Comparison of ENCODE assay signal across 24 cellular contexts in the genomic region with DNA sequence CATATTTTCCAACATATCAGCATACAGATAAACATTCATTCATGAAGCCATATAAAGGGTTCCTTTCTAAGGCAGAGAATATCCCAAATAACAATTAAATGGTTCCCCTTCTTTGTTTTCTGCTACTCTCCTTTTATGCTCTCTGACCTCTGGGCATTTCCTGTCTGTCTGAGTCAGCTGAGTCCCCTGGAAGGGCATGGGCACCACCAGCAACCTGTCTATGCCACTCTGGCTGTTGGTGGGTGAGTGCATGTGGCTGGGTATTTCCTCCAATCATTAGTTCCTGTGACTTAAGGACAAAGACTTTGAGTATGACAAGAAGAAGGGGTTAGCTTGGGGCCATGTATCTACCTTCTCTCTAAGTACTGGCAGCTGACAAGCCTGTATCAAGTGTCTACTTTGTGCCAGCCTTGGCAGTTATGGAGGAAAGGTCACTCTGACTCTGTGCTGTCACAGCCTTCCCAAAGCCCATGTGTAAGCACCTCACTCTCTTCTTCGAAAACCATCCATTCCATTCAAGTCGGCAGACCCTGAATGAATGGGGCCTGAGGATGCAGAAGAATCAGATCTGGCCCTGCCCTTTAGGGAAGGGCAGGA.
"Had no signal": no experiment of that assay in that cellular context is flagged by ENCODE, and none has a peak within 500 bp of the region (broad histone marks: within the 10 kb centered on the region; RNA-seq: fewer than 3 reads in every experiment).

No MANE protein-coding gene starts in this region.

- H3K36me3 ChIP-seq: transverse colon had no signal

- H3K27ac ChIP-seq: coronary artery, neutrophil, parathyroid adenoma, transverse colon had no signal

- H3K9me3 ChIP-seq: neutrophil, transverse colon had no signal

- ATAC-seq: activated T-cell treated with anti-CD3 and anti-CD28 coated beads, Interleukin-2, amount 50 U/mL, for 4 hours; T-cell had no signal

- H3K27me3 ChIP-seq: neutrophil, transverse colon had no signal

- H3K4me1 ChIP-seq: parathyroid adenoma had no signal

- H3K4me3 ChIP-seq: coronary artery, lung, transverse colon had no signal

- DNase-seq: activated CD4-positive, alpha-beta memory T cell treated with anti-CD3 and anti-CD28 coated beads for 36 hours; activated CD4-positive, alpha-beta T cell treated with anti-CD3 and anti-CD28 coated beads for 1 hour; activated effector memory CD4-positive, alpha-beta T cell treated with Interleukin-2 at 50 U/mL for 16 hours; activated naive CD4-positive, alpha-beta T cell treated with anti-CD3 and anti-CD28 coated beads, Interleukin-2, amount 50 U/mL, for 16 hours; activated T-cell treated with anti-CD3 and anti-CD28 coated beads, Interleukin-2, amount 50 U/mL, for 4 hours; central memory CD4-positive, alpha-beta T cell; effector CD4-positive, alpha-beta T cell; foreskin fibroblast; glutamatergic neuron; kidney glomerular epithelial cell; midbrain; right cardiac atrium; small intestine; stimulated activated CD4-positive, alpha-beta T cell treated with anti-CD3 and anti-CD28 coated beads, Interleukin-4, amount 100 ng/mL, for 4 hours; stimulated activated CD8-positive, alpha-beta memory T cell treated with anti-CD3 and anti-CD28 coated beads, Interleukin-4, amount 100 ng/mL, for 48 hours; stimulated activated naive CD4-positive, alpha-beta T cell treated with Interleukin-2 at 50 U/mL for 16 hours; substantia nigra; T-cell; T-helper 9 cell; transverse colon had no signal
